ENCODE assay signal across 1 cellular context in genomic region chr3:44478606-44479094, GRCh38.
TF ChIP-seq lines count a peak whose summit lies in the region.

No MANE protein-coding gene starts in this region.

TF ChIP-seq in HepG2, 621 proteins besides CTCF, POLR2A, EP300 and RAD21 (continues in another document):
- peak; percentile 17 for TF ChIP-seq HNF4A (CRISPR knock-in tag; IDR thresholded peaks at IDR 0.05)
- 0 out of 2 replicates have a peak, but pooled peaks have one; percentile 26 for TF ChIP-seq SALL1 (CRISPR knock-in tag; IDR thresholded peaks at IDR 0.05)
- TF ChIP-seq ZNF83 (CRISPR knock-in tag; IDR thresholded peaks at IDR 0.05; ENCODE audit: borderline replicate concordance) = no peak
- 0 out of 2 replicates have a peak, but pooled peaks have one; percentile 21 for TF ChIP-seq ZMAT3 (CRISPR knock-in tag; conservative IDR thresholded peaks at IDR 0.05)
- peak; percentile 32; the same call in 1 of the 2 replicates for TF ChIP-seq ZNF224 (CRISPR knock-in tag; IDR thresholded peaks at IDR 0.05)
- TF ChIP-seq NFYC (CRISPR knock-in tag; IDR thresholded peaks at IDR 0.05) = peak; percentile 59
- peak; percentile 62; the same call in 1 of the 2 replicates for TF ChIP-seq TAF1 (CRISPR knock-in tag; IDR thresholded peaks at IDR 0.05)
- peak; percentile 47; the same call in 1 of the 2 replicates for TF ChIP-seq ZFX (CRISPR knock-in tag; IDR thresholded peaks at IDR 0.05; ENCODE audit: low read depth)
- no peak for TF ChIP-seq STAT5B (CRISPR knock-in tag; IDR thresholded peaks at IDR 0.05)
- peak; percentile 52; the same call in 1 of the 2 replicates for TF ChIP-seq ELF1 (CRISPR knock-in tag; IDR thresholded peaks at IDR 0.05)
- TF ChIP-seq ZNF234 (CRISPR knock-in tag; conservative IDR thresholded peaks at IDR 0.05) = no peak
- TF ChIP-seq TEAD3 (CRISPR knock-in tag; optimal IDR thresholded peaks at IDR 0.05; ENCODE audit: borderline replicate concordance) = peak; percentile 8
- 0 out of 2 replicates have a peak, but pooled peaks have one; percentile 14 for TF ChIP-seq ZNF605 (CRISPR knock-in tag; IDR thresholded peaks at IDR 0.05)
- no peak for TF ChIP-seq ZNF556 (CRISPR knock-in tag; IDR thresholded peaks at IDR 0.05; ENCODE audit: borderline replicate concordance)
- TF ChIP-seq SIN3A (IDR thresholded peaks at IDR 0.05; ENCODE audit: borderline replicate concordance, low read depth, low read length) = peak; percentile 44; the same call in 1 of the 2 replicates
- no peak for TF ChIP-seq NCOA1 (CRISPR knock-in tag; IDR thresholded peaks at IDR 0.05)
- no peak for TF ChIP-seq KAT2B (IDR thresholded peaks at IDR 0.05; ENCODE audit: borderline replicate concordance, low read depth, low read length)
- TF ChIP-seq MXI1 (IDR thresholded peaks at IDR 0.05; ENCODE audit: borderline replicate concordance, low read depth, low read length) = peak; percentile 29; the same call in 1 of the 3 replicates
- TF ChIP-seq AHDC1 (CRISPR knock-in tag; IDR thresholded peaks at IDR 0.05; ENCODE audit: borderline replicate concordance) = peak; percentile 41; the same call in 1 of the 2 replicates
- TF ChIP-seq ZBTB25 (CRISPR knock-in tag; IDR thresholded peaks at IDR 0.05) = no peak
- peak; percentile 35; the same call in 1 of the 2 replicates for TF ChIP-seq ETV5 (CRISPR knock-in tag; IDR thresholded peaks at IDR 0.05; ENCODE audit: borderline replicate concordance)
- peak; percentile 85 for TF ChIP-seq ZNF644 (CRISPR knock-in tag; IDR thresholded peaks at IDR 0.05; ENCODE audit: low read depth)
- no peak for TF ChIP-seq KDM1A (CRISPR knock-in tag; IDR thresholded peaks at IDR 0.05)
- 0 out of 2 replicates have a peak, but pooled peaks have one; percentile 24 for TF ChIP-seq MAX (IDR thresholded peaks at IDR 0.05)
- TF ChIP-seq SAP130 (CRISPR knock-in tag; IDR thresholded peaks at IDR 0.05; ENCODE audit: low read depth) = peak; percentile 82
- TF ChIP-seq BCL6 (CRISPR knock-in tag; IDR thresholded peaks at IDR 0.05) = peak; percentile 69
- peak; percentile 68; the same call in 1 of the 2 replicates for TF ChIP-seq EHMT2 (IDR thresholded peaks at IDR 0.05; ENCODE audit: borderline replicate concordance, low read depth, low read length)
- peak; percentile 37 for TF ChIP-seq RXRB (CRISPR knock-in tag; IDR thresholded peaks at IDR 0.05; ENCODE audit: borderline replicate concordance)
- TF ChIP-seq NR2F2 (IDR thresholded peaks at IDR 0.05; ENCODE audit: borderline replicate concordance, low read depth) = 0 out of 2 replicates have a peak, but pooled peaks have one; percentile 10
- peak; percentile 80 for TF ChIP-seq HNF1A (IDR thresholded peaks at IDR 0.05; ENCODE audit: low read depth)
- TF ChIP-seq HNF1A (CRISPR knock-in tag; IDR thresholded peaks at IDR 0.05; ENCODE audit: borderline replicate concordance) = peak; percentile 82; the same call in 1 of the 2 replicates
- TF ChIP-seq YY1 (IDR thresholded peaks at IDR 0.05; ENCODE audit: insufficient read depth, insufficient replicate concordance, low read depth, low read length) = peak; percentile 38
- no peak for TF ChIP-seq ARID3A (IDR thresholded peaks at IDR 0.05; ENCODE audit: low read depth, low read length)
- TF ChIP-seq SPEN (CRISPR knock-in tag; IDR thresholded peaks at IDR 0.05; ENCODE audit: low read depth) = 0 out of 2 replicates have a peak, but pooled peaks have one; percentile 41
- TF ChIP-seq ELF3 (CRISPR knock-in tag; IDR thresholded peaks at IDR 0.05) = peak; percentile 72
- TF ChIP-seq HNF1B (CRISPR knock-in tag; IDR thresholded peaks at IDR 0.05) = peak; percentile 89; the same call in 1 of the 2 replicates
- TF ChIP-seq NONO (IDR thresholded peaks at IDR 0.05) = no peak
- TF ChIP-seq NONO (CRISPR knock-in tag; conservative IDR thresholded peaks at IDR 0.05) = peak; percentile 38; the same call in 1 of the 2 replicates
- TF ChIP-seq GPN1 (CRISPR knock-in tag; IDR thresholded peaks at IDR 0.05; ENCODE audit: borderline replicate concordance) = no peak
- 0 out of 2 replicates have a peak, but pooled peaks have one; percentile 41 for TF ChIP-seq ZNF501 (CRISPR knock-in tag; IDR thresholded peaks at IDR 0.05)
- peak; percentile 39; the same call in 1 of the 2 replicates for TF ChIP-seq HDAC1 (CRISPR knock-in tag; IDR thresholded peaks at IDR 0.05)
- TF ChIP-seq TCF7 (IDR thresholded peaks at IDR 0.05; ENCODE audit: low read depth) = peak; percentile 56
- TF ChIP-seq FOXP1 (IDR thresholded peaks at IDR 0.05) = no peak
- TF ChIP-seq FOXP1 (CRISPR knock-in tag; IDR thresholded peaks at IDR 0.05) = peak; percentile 15; the same call in 1 of the 2 replicates
- TF ChIP-seq KAT8 (CRISPR knock-in tag; IDR thresholded peaks at IDR 0.05) = 0 out of 2 replicates have a peak, but pooled peaks have one; percentile 29
- TF ChIP-seq MED1 (CRISPR knock-in tag; IDR thresholded peaks at IDR 0.05) = peak; percentile 73
- TF ChIP-seq NR2F6 (IDR thresholded peaks at IDR 0.05) = peak; percentile 44; the same call in 1 of the 2 replicates
- peak; percentile 23; the same call in 1 of the 2 replicates for TF ChIP-seq NR2F6 (CRISPR knock-in tag; IDR thresholded peaks at IDR 0.05)
- TF ChIP-seq HMGXB4 (CRISPR knock-in tag; IDR thresholded peaks at IDR 0.05; ENCODE audit: borderline replicate concordance in 1 of 2, low read depth in 1 of 2) = peak in 1 of 2 experiments; percentile 34; a peak in 1 of 4 replicates
- no peak for TF ChIP-seq ZNF672 (CRISPR knock-in tag; IDR thresholded peaks at IDR 0.05)
- TF ChIP-seq REPIN1 (CRISPR knock-in tag; IDR thresholded peaks at IDR 0.05; ENCODE audit: borderline replicate concordance, low read depth) = peak; percentile 23; the same call in 1 of the 2 replicates
- no peak for TF ChIP-seq SETDB1 (CRISPR knock-in tag; IDR thresholded peaks at IDR 0.05; ENCODE audit: borderline replicate concordance)
- no peak for TF ChIP-seq ZNF572 (CRISPR knock-in tag; IDR thresholded peaks at IDR 0.05)
